Comparison of ENCODE assay signal across 1 cellular context in the genomic region with DNA sequence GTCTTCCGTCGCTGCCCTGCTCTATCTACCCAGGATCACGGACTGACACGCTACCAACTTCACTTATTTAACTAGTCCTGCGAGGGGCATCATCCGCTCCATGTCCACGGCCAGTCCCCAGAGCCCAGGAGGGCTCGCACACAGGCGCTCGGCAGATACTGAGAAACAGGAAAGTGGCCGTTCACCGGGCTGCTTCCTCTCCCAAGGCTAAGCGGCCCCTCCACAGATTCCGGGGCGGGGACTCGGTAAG.
TF ChIP-seq lines count a peak whose summit lies in the region.

No MANE protein-coding gene starts in this region.

TF ChIP-seq in HepG2, 621 proteins besides CTCF, POLR2A, EP300 and RAD21 (continued from another document):
- TF ChIP-seq, protein P1, sequence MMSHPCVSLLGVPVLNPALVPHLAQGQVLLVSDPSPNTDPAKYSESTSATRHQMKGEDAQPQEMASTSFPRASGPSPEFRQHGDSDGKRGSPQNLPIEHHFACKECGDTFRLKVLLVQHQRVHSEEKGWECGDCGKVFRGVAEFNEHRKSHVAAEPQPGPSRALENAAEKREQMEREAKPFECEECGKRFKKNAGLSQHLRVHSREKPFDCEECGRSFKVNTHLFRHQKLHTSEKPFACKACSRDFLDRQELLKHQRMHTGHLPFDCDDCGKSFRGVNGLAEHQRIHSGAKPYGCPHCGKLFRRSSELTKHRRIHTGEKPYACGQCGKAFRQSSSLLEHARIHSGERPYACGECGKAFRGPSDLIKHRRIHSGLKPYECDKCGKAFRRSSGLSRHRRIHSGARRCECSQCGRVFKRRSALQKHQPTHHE (CRISPR knock-in tag; IDR thresholded peaks at IDR 0.05; ENCODE audit: borderline replicate concordance): no peak
- TF ChIP-seq KLF6 (CRISPR knock-in tag; IDR thresholded peaks at IDR 0.05) (no peak), MAZ (IDR thresholded peaks at IDR 0.05; ENCODE audit: borderline replicate concordance, low read depth, low read length) (no peak), MAZ (CRISPR knock-in tag; IDR thresholded peaks at IDR 0.05; ENCODE audit: low read depth) (no peak), ZFX (CRISPR knock-in tag; IDR thresholded peaks at IDR 0.05; ENCODE audit: low read depth) (no peak), SSRP1 (CRISPR knock-in tag; IDR thresholded peaks at IDR 0.05) (peak; percentile 59; the same call in 1 of the 2 replicates), SYNCRIP (IDR thresholded peaks at IDR 0.05; ENCODE audit: insufficient read depth, low read depth, low read length) (no peak), ZNF605 (CRISPR knock-in tag; IDR thresholded peaks at IDR 0.05) (peak; percentile 35; the same call in 1 of the 2 replicates), MEIS1 (CRISPR knock-in tag; IDR thresholded peaks at IDR 0.05; ENCODE audit: borderline replicate concordance) (no peak)
TF ChIP-seq in HepG2: peak in this region for 31.
